Comparison of ENCODE assay signal across 16 cellular contexts in genomic region chr7:18518555-18518954, GRCh38.
"Had no signal": no experiment of that assay in that cellular context is flagged by ENCODE, and none has a peak within 500 bp of the region (broad histone marks: within the 10 kb centered on the region; RNA-seq: fewer than 3 reads in every experiment).

No MANE protein-coding gene starts in this region.

- H3K27me3 ChIP-seq: cardiac muscle cell, right lobe of liver, spleen, transverse colon had no signal

- H3K4me3 Mint-ChIP-seq: activated CD4-positive, alpha-beta memory T cell treated with anti-CD3 and anti-CD28 coated beads, Interleukin-2, amount 10 ng/mL, durations not matched to agents 7 days and 5 days; activated CD4-positive, alpha-beta T cell treated with anti-CD3 and anti-CD28 coated beads for 36 hours; immature natural killer cell had no signal

- H3K4me1 Mint-ChIP-seq: activated CD4-positive, alpha-beta T cell treated with anti-CD3 and anti-CD28 coated beads for 36 hours had no signal

- H3K27ac ChIP-seq: cardiac muscle cell, lower lobe of right lung, parathyroid adenoma, right lobe of liver, transverse colon, VCaP had no signal

- H3K9me3 ChIP-seq: lower lobe of right lung, right lobe of liver, spleen, transverse colon had no signal

- H3K79me2 ChIP-seq: parathyroid adenoma had no signal

- H3K4me1 ChIP-seq: lower lobe of right lung, parathyroid adenoma, right lobe of liver had no signal

- H3K4me3 ChIP-seq: cardiac muscle cell, lower lobe of right lung, right lobe of liver, spleen, transverse colon had no signal

- DNase-seq: activated CD4-positive, alpha-beta memory T cell treated with anti-CD3 and anti-CD28 coated beads, Interleukin-2, amount 10 ng/mL, durations not matched to agents 7 days and 5 days; activated CD4-positive, alpha-beta T cell treated with anti-CD3 and anti-CD28 coated beads for 36 hours; activated CD8-positive, alpha-beta memory T cell treated with anti-CD3 and anti-CD28 coated beads, Interleukin-2, amount 50 U/mL, for 48 hours; aorta; immature natural killer cell; lower lobe of right lung; midbrain; right lobe of liver; spleen; stimulated activated CD4-positive, alpha-beta T cell treated with anti-CD3 and anti-CD28 coated beads, Interleukin-1b, Interleukin-23, amount 100 ng/mL, for 48 hours; stimulated activated naive CD4-positive, alpha-beta T cell; substantia nigra; transverse colon had no signal

- H3K36me3 ChIP-seq: cardiac muscle cell, lower lobe of right lung, right lobe of liver, spleen, transverse colon had no signal

- H3K9me3 Mint-ChIP-seq: activated CD4-positive, alpha-beta memory T cell treated with anti-CD3 and anti-CD28 coated beads, Interleukin-2, amount 10 ng/mL, durations not matched to agents 7 days and 5 days had no signal

- H3K27ac Mint-ChIP-seq: activated CD4-positive, alpha-beta memory T cell treated with anti-CD3 and anti-CD28 coated beads, Interleukin-2, amount 10 ng/mL, durations not matched to agents 7 days and 5 days; activated CD4-positive, alpha-beta T cell treated with anti-CD3 and anti-CD28 coated beads for 36 hours; immature natural killer cell had no signal

- H3K36me3 Mint-ChIP-seq: immature natural killer cell had no signal

- H2AFZ ChIP-seq: parathyroid adenoma had no signal

- H3K27me3 Mint-ChIP-seq: activated CD4-positive, alpha-beta memory T cell treated with anti-CD3 and anti-CD28 coated beads, Interleukin-2, amount 10 ng/mL, durations not matched to agents 7 days and 5 days; activated CD4-positive, alpha-beta T cell treated with anti-CD3 and anti-CD28 coated beads for 36 hours had no signal
